In the genomic region with DNA sequence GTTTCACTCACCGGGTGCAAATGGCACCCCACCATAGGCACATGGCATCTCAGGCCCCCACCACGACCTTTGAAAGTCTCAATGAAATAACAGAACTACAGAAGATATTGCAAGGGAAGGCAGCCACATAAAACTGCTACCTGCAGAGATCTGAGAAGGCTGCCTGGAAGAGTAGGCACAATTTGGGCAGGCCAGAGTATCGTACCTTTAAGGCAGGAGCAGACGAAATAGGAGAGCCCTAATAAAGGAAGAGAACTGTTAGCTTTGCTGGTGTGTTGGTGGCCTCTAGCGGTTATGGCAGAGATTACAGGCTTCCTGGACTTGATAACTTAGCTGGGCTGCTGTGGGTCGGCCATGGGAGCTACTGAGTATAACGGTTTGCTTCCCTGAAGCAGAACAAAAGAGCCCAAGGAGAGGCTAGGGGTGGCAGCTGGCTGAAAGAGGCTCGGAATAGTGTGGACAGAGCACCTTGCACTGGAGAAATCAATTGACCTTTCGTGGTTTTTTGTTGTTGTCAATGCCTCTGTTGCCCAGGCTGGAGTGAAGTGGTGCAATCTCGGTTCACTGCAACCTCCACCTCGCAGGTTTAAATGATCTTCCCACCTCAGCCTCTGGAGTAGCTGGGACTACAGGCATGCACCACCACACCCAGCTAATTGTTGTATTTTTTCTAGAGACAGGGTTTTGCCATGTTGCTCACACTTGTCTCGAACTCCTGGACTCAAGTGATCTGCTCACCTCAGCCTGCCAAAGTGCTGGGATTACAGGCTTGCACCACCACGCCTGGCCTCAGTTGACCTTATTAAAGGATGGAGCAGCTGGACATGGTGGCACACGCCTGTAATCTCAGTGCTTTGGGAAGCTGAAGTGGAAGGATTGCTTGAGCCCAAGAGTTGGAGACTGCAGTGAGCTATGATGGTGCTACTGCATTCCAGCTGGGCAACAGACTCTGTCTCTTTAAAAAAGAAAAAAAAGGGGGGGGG, we compare ENCODE assay signal across 8 cellular contexts. TPM values are rescaled to one million over a fixed set of nuclear protein-coding genes. Genes with fewer than 3 reads are reported as not detected.
DNase-seq lines count a peak whose midpoint lies in the region; ATAC-seq and TF ChIP-seq lines count a peak whose summit lies in the region.

No MANE protein-coding gene starts in this region.

- ATAC-seq in central memory CD8-positive, alpha-beta T cell (replicated peaks; ENCODE audit: extremely low read depth, poor library complexity, severe bottlenecking), result no peak
- peak; percentile 42 for ATAC-seq in left lobe of liver
- no peak for ATAC-seq in GM21515 (IDR thresholded peaks at IDR 0.05; ENCODE audit: unreplicated experiment)

- TF ChIP-seq CTCF in AG04450 (IDR thresholded peaks at IDR 0.05; ENCODE audit: low read depth, low read length), result peak; percentile 93
- peak; percentile 67 for TF ChIP-seq CTCF in GM20000 (IDR thresholded peaks at IDR 0.05; ENCODE audit: extremely low read depth, missing control alignments)

- DNase-seq in AG04450 (ENCODE audit: low read depth, low spot score), result peak; percentile 56
- peak; percentile 79 for DNase-seq in GM20000 (ENCODE audit: low spot score)
- DNase-seq in NCI-H345 treated with DMSO at 0.1 percent for 48 hours (lab: John Stamatoyannopoulos, UW; ENCODE audit: unreplicated experiment), result peak; percentile 62
- peak; percentile 64 for DNase-seq in activated CD4-positive, CD25-positive, alpha-beta regulatory T cell treated with anti-CD3 and anti-CD28 coated beads, Interleukin-2, amount 50 U/mL, for 16 hours (ENCODE audit: low read depth, low spot score)
- peak; percentile 75 to 76 for DNase-seq in central memory CD8-positive, alpha-beta T cell (ENCODE audit: low spot score in 2 of 2)
- peak; percentile 70 for DNase-seq in left lobe of liver (ENCODE audit: low spot score)
- peak in 2 of 3 experiments; percentile 59 to 74 for DNase-seq in stimulated activated CD4-positive, alpha-beta T cell treated with anti-CD3 and anti-CD28 coated beads, TNF-alpha, amount 100 ng/mL, for 24 hours (ENCODE audit: low read depth in 3 of 3)

- no peak overlapping the region for H3K27ac Mint-ChIP-seq in central memory CD8-positive, alpha-beta T cell (ENCODE audit: low read depth)

- H3K36me3 Mint-ChIP-seq in central memory CD8-positive, alpha-beta T cell (ENCODE audit: insufficient read depth), result peaks cover 24% of the 10 kb centered on the region

- H3K27ac ChIP-seq in AG04450 (ENCODE audit: low read depth, low read length), result no peak overlapping the region

- CTCF ChIA-PET in AG04450 (lab: Charles Lee), result interaction anchor here (0.6 to 2.1 kb wide), 22 partner anchors 9 to 544 kb away, joined by 3 to 8 read pairs (median 4); a partner anchor contains a TSS

- no peaks in the 10 kb centered on the region; the same call in 1 of the 2 replicates for H3K9me3 ChIP-seq in AG04450 (ENCODE audit: control insufficient read depth, insufficient read depth, low read length)

- no peak overlapping the region for H3K4me3 Mint-ChIP-seq in central memory CD8-positive, alpha-beta T cell

- peaks cover 36% of the 10 kb centered on the region for H3K4me1 Mint-ChIP-seq in central memory CD8-positive, alpha-beta T cell

- H3K27me3 Mint-ChIP-seq in central memory CD8-positive, alpha-beta T cell, result no peaks in the 10 kb centered on the region

- H3K27me3 ChIP-seq in AG04450 (ENCODE audit: control insufficient read depth, insufficient read depth, low read length), result no peaks in the 10 kb centered on the region

- no peaks in the 10 kb centered on the region for H3K9me3 Mint-ChIP-seq in central memory CD8-positive, alpha-beta T cell

- H3K4me3 ChIP-seq in AG04450 (ENCODE audit: low read depth, low read length), result no peak overlapping the region

- POLR2A ChIA-PET in AG04450 (lab: Yijun Ruan, JAX), result interaction anchor here (0.6 to 1.5 kb wide), 3 partner anchors 11 to 632 kb away, joined by 3 to 5 read pairs (median 4); a partner anchor contains a TSS

RNA-seq across cellular contexts. Expression of a gene that starts 4.8 kb away (rescaled TPM):
- polyA plus RNA-seq in AG04450 (2011; rRNA removed), result 12.6 and 17.8 TPM in 2 replicates
- 6.8 and 7.4 TPM in 2 replicates for polyA minus RNA-seq in AG04450 (2011; rRNA and poly(A)+ RNA removed)
- total RNA-seq in left lobe of liver, result 99.1 TPM

RNA-seq across cellular contexts. Expression of a gene that starts 14.3 kb away (rescaled TPM):
- 0.06 and 0.16 TPM in 2 replicates for polyA plus RNA-seq in AG04450 (2011; rRNA removed)
- polyA minus RNA-seq in AG04450 (2011; rRNA and poly(A)+ RNA removed), result 0.13 TPM in 1 of 2 replicates, not detected in the other
- 0.45 TPM for total RNA-seq in left lobe of liver

RNA-seq across cellular contexts. Expression of a gene that starts 17.1 kb away (rescaled TPM):
- 9.0 and 12.2 TPM in 2 replicates for polyA plus RNA-seq in AG04450 (2011; rRNA removed)
- polyA minus RNA-seq in AG04450 (2011; rRNA and poly(A)+ RNA removed), result 3.4 and 4.4 TPM in 2 replicates
- 10.0 TPM for total RNA-seq in left lobe of liver

RNA-seq across cellular contexts. Expression of a gene that starts 18.9 kb away (rescaled TPM):
- polyA plus RNA-seq in AG04450 (2011; rRNA removed), result 40.6 and 48.6 TPM in 2 replicates
- 39.5 and 40.5 TPM in 2 replicates for polyA minus RNA-seq in AG04450 (2011; rRNA and poly(A)+ RNA removed)
- 18.1 TPM for total RNA-seq in left lobe of liver
